ENCODE assay signal across 13 cellular contexts in the genomic region with DNA sequence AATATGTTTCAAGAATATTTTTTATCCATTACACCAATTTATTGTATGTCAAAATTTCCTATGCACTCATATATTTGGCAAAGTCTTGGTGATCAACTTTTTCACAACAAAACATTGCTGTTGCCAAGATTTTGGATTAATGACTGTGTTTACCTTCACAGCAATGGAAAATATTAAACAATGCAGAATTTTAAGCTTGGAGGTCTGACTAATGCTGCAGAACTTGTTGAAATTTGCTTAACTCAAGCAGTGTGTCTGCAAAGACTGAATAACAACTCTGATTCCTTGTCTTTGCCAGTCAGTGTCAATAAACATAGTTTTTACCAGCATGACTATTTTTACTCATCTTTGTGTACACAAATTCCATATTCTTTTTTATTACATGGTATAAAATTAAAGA.
"Had no signal": no experiment of that assay in that cellular context is flagged by ENCODE, and none has a peak within 500 bp of the region (broad histone marks: within the 10 kb centered on the region; RNA-seq: fewer than 3 reads in every experiment).

No MANE protein-coding gene starts in this region.

- H3K27me3 ChIP-seq: gastrocnemius medialis, ovary, stomach had no signal

- DNase-seq: activated CD4-positive, alpha-beta T cell treated with anti-CD3 and anti-CD28 coated beads, Interleukin-2, amount 10 ng/mL, durations not matched to agents 24 days and 14 days; activated naive CD4-positive, alpha-beta T cell treated with anti-CD3 and anti-CD28 coated beads for 36 hours; activated T-cell treated with anti-CD3 and anti-CD28 coated beads for 4 hours; central memory CD4-positive, alpha-beta T cell; cortex of kidney; effector memory CD8-positive, alpha-beta T cell; gastrocnemius medialis; kidney glomerular epithelial cell; ovary; stomach had no signal

- H3K27ac ChIP-seq: gastrocnemius medialis, ovary, stomach, thoracic aorta had no signal

- H3K4me3 ChIP-seq: gastrocnemius medialis, ovary, stomach, thoracic aorta had no signal

- ATAC-seq: activated T-helper 17 cell treated with anti-CD3 and anti-CD28 coated beads, Interleukin-2, amount 50 U/mL, for 72 hours; effector memory CD8-positive, alpha-beta T cell; gastrocnemius medialis; WTC11 had no signal

- H3K4me1 ChIP-seq: gastrocnemius medialis, stomach had no signal

- H3K9me3 ChIP-seq: gastrocnemius medialis, ovary, stomach, thoracic aorta had no signal

- H3K36me3 ChIP-seq: gastrocnemius medialis, ovary, stomach, thoracic aorta had no signal
